ENCODE assay signal across 16 cellular contexts in the genomic region with DNA sequence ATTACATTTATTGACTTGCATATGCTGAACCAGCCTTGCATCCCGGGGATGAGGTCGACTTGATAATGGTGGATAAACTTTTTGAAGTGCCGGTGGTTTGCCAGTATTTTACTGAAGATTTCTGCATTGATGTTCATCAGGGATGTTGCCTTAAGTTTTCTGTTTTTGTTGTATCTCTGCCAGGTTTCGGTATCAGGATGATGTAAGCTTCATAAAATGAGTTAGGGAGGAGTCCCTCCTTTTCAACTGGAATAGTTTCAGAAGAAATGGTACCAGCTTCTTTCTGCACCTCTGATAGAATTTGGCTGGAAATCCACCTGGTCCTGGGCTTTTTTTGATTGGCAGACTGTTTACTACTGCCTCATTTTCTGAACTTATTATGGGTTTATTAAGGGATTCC.
A peak's percentile ranks its signal among the peaks of the same experiment; 100 is the strongest.
DNase-seq lines count a peak whose midpoint lies in the region; ATAC-seq and TF ChIP-seq lines count a peak whose summit lies in the region.
"Had no signal": no experiment of that assay in that cellular context is flagged by ENCODE, and none has a peak within 500 bp of the region (broad histone marks: within the 10 kb centered on the region; RNA-seq: fewer than 3 reads in every experiment).

No MANE protein-coding gene starts in this region.

- DNase-seq in HS-27A (ENCODE audit: low read depth) (peak; percentile 77), amniotic epithelial cell (ENCODE audit: low read depth) (peak; percentile 72), fibroblast of pulmonary artery (ENCODE audit: low read depth) (peak; percentile 77), spleen (no peak), NCI-H526 treated with DMSO at 0.1 percent for 48 hours (lab: John Stamatoyannopoulos, UW) (no peak)
- DNase-seq in stimulated activated naive B cell treated with anti-CD40 and anti-IgM and Interleukin-4, amounts not matched to agents 10 μg/mL and 1 μg/mL and 100 μg/mL, for 72 hours, result no peak
- DNase-seq: activated T-cell treated with anti-CD3 and anti-CD28 coated beads, Interleukin-2, amount 50 U/mL, for 24 hours; amygdala; CD8-positive, alpha-beta T cell; effector CD4-positive, alpha-beta T cell; left lung; NCI-H1048; T-helper 17 cell had no signal

- whole genome bisulfite sequencing in spleen, 5 donors, result 90 to 93% (median 91%) methylated on average over 4 of the region's 4 CpGs

- peaks cover 0 to 6% of the 10 kb centered on the region in 2 donors for H3K4me1 Mint-ChIP-seq in stimulated activated naive B cell treated with anti-CD40 and anti-IgM and Interleukin-4, amounts not matched to agents 10 μg/mL and 1 μg/mL and 100 μg/mL, for 72 hours
- H3K4me1 Mint-ChIP-seq: nephron, T-helper 17 cell had no signal

- H3K27ac ChIP-seq in spleen, result no peak overlapping the region
- H3K27ac ChIP-seq: left lung had no signal

- H3K36me3 ChIP-seq in spleen, result peaks cover 0 to 20% (median 3%) of the 10 kb centered on the region in 6 donors
- H3K36me3 ChIP-seq: HAP-1 had no signal

- H3K27me3 Mint-ChIP-seq in stimulated activated naive B cell treated with anti-CD40 and anti-IgM and Interleukin-4, amounts not matched to agents 10 μg/mL and 1 μg/mL and 100 μg/mL, for 72 hours, result no peaks in the 10 kb centered on the region
- H3K27me3 Mint-ChIP-seq: activated T-cell treated with anti-CD3 and anti-CD28 coated beads, Interleukin-2, amount 50 U/mL, for 24 hours; T-helper 17 cell had no signal

- H3K9me3 ChIP-seq in spleen, result peaks cover 0 to 37% (median 22%) of the 10 kb centered on the region in 8 donors
- H3K9me3 ChIP-seq: HAP-1 had no signal

- intact Hi-C loops in spleen (cut with DNase I; ENCODE audit: low total_unique reads), result no loop called here

- peaks cover 26 to 61% of the 10 kb centered on the region in 2 donors for H3K36me3 Mint-ChIP-seq in stimulated activated naive B cell treated with anti-CD40 and anti-IgM and Interleukin-4, amounts not matched to agents 10 μg/mL and 1 μg/mL and 100 μg/mL, for 72 hours

- TF ChIP-seq CTCF in fibroblast of pulmonary artery (IDR thresholded peaks at IDR 0.05; ENCODE audit: low read length, missing control alignments), result no peak
- no peak for TF ChIP-seq CTCF in spleen (IDR thresholded peaks at IDR 0.05 in 8 of 11, conservative IDR thresholded peaks at IDR 0.05 in 3 of 11)

- no peak for TF ChIP-seq POLR2A in spleen (IDR thresholded peaks at IDR 0.05)

- no peaks in the 10 kb centered on the region for H3K27me3 ChIP-seq in spleen (replicated peaks in 1 of 7)
- H3K27me3 ChIP-seq: left lung had no signal

- ATAC-seq in stimulated activated naive B cell treated with anti-CD40 and anti-IgM and Interleukin-4, amounts not matched to agents 10 μg/mL and 1 μg/mL and 100 μg/mL, for 72 hours (replicated peaks), result no peak
- ATAC-seq in HG02763 (IDR thresholded peaks at IDR 0.05; ENCODE audit: unreplicated experiment), result no peak
- ATAC-seq: CD8-positive, alpha-beta T cell; left lung; T-helper 17 cell had no signal

- no peaks in the 10 kb centered on the region for H3K4me1 ChIP-seq in spleen
- H3K4me1 ChIP-seq: HAP-1, left lung had no signal

- peaks cover 23 to 25% of the 10 kb centered on the region in 2 donors for H3K9me3 Mint-ChIP-seq in stimulated activated naive B cell treated with anti-CD40 and anti-IgM and Interleukin-4, amounts not matched to agents 10 μg/mL and 1 μg/mL and 100 μg/mL, for 72 hours

- H3K4me3 ChIP-seq in fibroblast of pulmonary artery (replicated peaks; ENCODE audit: low read depth, low read length) (no peak overlapping the region), spleen (no peak overlapping the region)
- H3K4me3 ChIP-seq: HAP-1, left lung had no signal

- H3K27ac Mint-ChIP-seq in stimulated activated naive B cell treated with anti-CD40 and anti-IgM and Interleukin-4, amounts not matched to agents 10 μg/mL and 1 μg/mL and 100 μg/mL, for 72 hours, result peak overlapping the region; percentile 59
- H3K27ac Mint-ChIP-seq: activated T-cell treated with anti-CD3 and anti-CD28 coated beads, Interleukin-2, amount 50 U/mL, for 24 hours; CD8-positive, alpha-beta T cell; nephron; T-helper 17 cell had no signal

- no peak overlapping the region for H3K4me3 Mint-ChIP-seq in stimulated activated naive B cell treated with anti-CD40 and anti-IgM and Interleukin-4, amounts not matched to agents 10 μg/mL and 1 μg/mL and 100 μg/mL, for 72 hours
- H3K4me3 Mint-ChIP-seq: activated T-cell treated with anti-CD3 and anti-CD28 coated beads, Interleukin-2, amount 50 U/mL, for 24 hours; CD8-positive, alpha-beta T cell; nephron; T-helper 17 cell had no signal

Comparison
In these comparisons a context has a peak if more than half of its experiments do, and no peak if none do; other contexts are left out.
1. DNase-seq: peak in HS-27A (single experiment), amniotic epithelial cell (single experiment) and fibroblast of pulmonary artery (single experiment); none in stimulated activated naive B cell treated with anti-CD40 and anti-IgM and Interleukin-4, amounts not matched to agents 10 μg/mL and 1 μg/mL and 100 μg/mL, for 72 hours (single experiment), spleen (single experiment) and NCI-H526 treated with DMSO at 0.1 percent for 48 hours (single experiment).